ENCODE assay signal across 8 cellular contexts in the genomic region with DNA sequence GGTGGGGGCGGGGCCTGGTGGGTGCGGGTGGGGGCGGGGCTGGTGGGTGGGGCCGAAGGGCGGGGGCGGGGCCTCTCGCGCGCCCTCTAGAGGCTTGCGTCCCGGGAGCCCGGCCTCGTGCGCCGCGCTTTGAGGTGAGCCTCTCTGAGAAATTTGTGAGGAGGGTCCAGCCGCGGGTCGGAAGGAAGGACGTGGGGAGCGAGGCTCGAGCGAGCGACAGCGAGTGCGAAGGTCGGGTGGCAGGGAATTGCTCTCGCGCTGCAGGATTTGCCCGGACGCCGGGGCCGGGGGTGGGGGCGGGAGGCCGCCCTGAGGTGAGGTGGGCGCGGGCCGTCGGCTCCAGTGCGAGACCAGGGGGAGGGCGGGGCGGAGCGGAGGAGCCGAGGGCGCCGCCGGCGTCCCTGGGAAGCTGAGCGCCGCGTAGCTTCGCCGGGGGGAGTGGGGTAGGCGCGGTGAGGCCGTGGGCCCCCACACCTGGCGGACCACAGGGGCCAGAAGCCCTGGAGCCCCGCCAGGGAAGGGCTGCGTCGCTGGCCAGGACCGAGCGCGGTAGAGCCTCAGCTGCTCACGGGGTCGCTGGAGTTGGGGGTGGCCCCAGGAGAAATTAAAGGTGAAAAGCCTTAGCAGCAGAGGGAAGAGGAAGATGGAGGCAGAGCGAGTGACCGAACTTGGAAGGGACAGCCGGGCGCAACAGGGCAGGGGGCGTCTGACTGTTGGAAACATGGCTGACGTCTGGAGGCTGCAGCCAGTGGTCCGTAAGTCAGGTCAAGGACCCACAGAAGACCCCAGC. TPM values are rescaled to one million over a fixed set of nuclear protein-coding genes. Genes with fewer than 3 reads are reported as not detected.
DNase-seq lines count a peak whose midpoint lies in the region; ATAC-seq, FAIRE-seq and TF ChIP-seq lines count a peak whose summit lies in the region.

No MANE protein-coding gene starts in this region.

- peaks cover 13% of the 10 kb centered on the region for H3K4me1 Mint-ChIP-seq in endodermal cell
- peaks cover 39 to 65% (median 61%) of the 10 kb centered on the region in 4 donors for H3K4me1 Mint-ChIP-seq in naive thymus-derived CD8-positive, alpha-beta T cell

- H3K9ac ChIP-seq in endodermal cell (ENCODE audit: extremely low read depth, low read length, poor library complexity, severe bottlenecking) = peak overlapping the region; percentile 51

- peak; percentile 30 for ATAC-seq in GM19351 (IDR thresholded peaks at IDR 0.05; ENCODE audit: unreplicated experiment)
- ATAC-seq in HG03521 (IDR thresholded peaks at IDR 0.05; ENCODE audit: unreplicated experiment) = peak; percentile 32
- peak; percentile 34 to 43 for ATAC-seq in naive thymus-derived CD8-positive, alpha-beta T cell

- peaks cover 75% of the 10 kb centered on the region for H3K36me3 Mint-ChIP-seq in endodermal cell (ENCODE audit: low read depth)
- peaks cover 15 to 25% (median 17%) of the 10 kb centered on the region in 3 donors for H3K36me3 Mint-ChIP-seq in naive thymus-derived CD8-positive, alpha-beta T cell

- peak overlapping the region; percentile 75 for H3K4me3 Mint-ChIP-seq in endodermal cell
- peak overlapping the region; percentile 77 to 99 (median 95) for H3K4me3 Mint-ChIP-seq in naive thymus-derived CD8-positive, alpha-beta T cell

- DNase-seq in D721Med (ENCODE audit: insufficient read length, low spot score) (peak; percentile 35), SJSA1 (ENCODE audit: low read depth in 1 of 2, low spot score in 2 of 2) (peak in 1 of 2 experiments; percentile 40), endodermal cell (no peak), putamen (ENCODE audit: low spot score) (no peak), UCSD-AML1 (lab: John Stamatoyannopoulos, UW; ENCODE audit: unreplicated experiment) (no peak)
- DNase-seq in naive thymus-derived CD8-positive, alpha-beta T cell = peak in 3 of 10 donors; percentile 25 to 62 (median 60)

- TF ChIP-seq CTCF in D721Med (IDR thresholded peaks at IDR 0.05; ENCODE audit: insufficient read depth, missing control alignments) (peak; percentile 36), endodermal cell (conservative IDR thresholded peaks at IDR 0.05) (peak; percentile 67)

- H3K4me1 ChIP-seq in SJSA1 (replicated peaks) = peaks cover 27% of the 10 kb centered on the region
- peaks cover 4% of the 10 kb centered on the region for H3K4me1 ChIP-seq in endodermal cell (ENCODE audit: control insufficient read depth, insufficient read depth, low read length)

- WGBS in endodermal cell (ENCODE audit: insufficient coverage in 1 of 2, insufficient read length in 1 of 2), 2 experiments = 8 to 19% methylated on average over 26 to 65 of the region's 72 CpGs

- POLR2A ChIA-PET in naive thymus-derived CD8-positive, alpha-beta T cell (lab: Charles Lee) = interaction anchor here (1.1 to 1.9 kb wide), 3 partner anchors 11 to 23 kb away, joined by 3 to 6 read pairs (median 3); no protein-coding TSS in a partner anchor

- H3K27me3 Mint-ChIP-seq in endodermal cell (ENCODE audit: insufficient read depth) = peaks cover 11% of the 10 kb centered on the region
- H3K27me3 Mint-ChIP-seq in naive thymus-derived CD8-positive, alpha-beta T cell = no peaks in the 10 kb centered on the region

- H3K27ac ChIP-seq in SJSA1 (no peak overlapping the region), endodermal cell (ENCODE audit: low read depth, low read length) (peak overlapping the region; percentile 70)

- FAIRE-seq in D721Med (lab: Jason Lieb, UNC) = no peak

- H3K9me3 ChIP-seq in SJSA1 (replicated peaks) (0 out of 2 replicates have a peak, but pooled peaks cover 2% of the 10 kb centered on the region), endodermal cell (ENCODE audit: control insufficient read depth, low read length) (peaks cover 40% of the 10 kb centered on the region)

- peak overlapping the region; percentile 95 for H3K27ac Mint-ChIP-seq in endodermal cell
- peak overlapping the region; percentile 81 to 99 (median 97) for H3K27ac Mint-ChIP-seq in naive thymus-derived CD8-positive, alpha-beta T cell

- H3K4me3 ChIP-seq in SJSA1 = peak overlapping the region; percentile 48
- H3K4me3 ChIP-seq in endodermal cell (ENCODE audit: low read length) = peak overlapping the region; percentile 84

- H3K27me3 ChIP-seq in SJSA1 (replicated peaks) (no peaks in the 10 kb centered on the region), endodermal cell (ENCODE audit: control insufficient read depth, insufficient read depth, low read length, poor library complexity, severe bottlenecking) (no peaks in the 10 kb centered on the region)

- H3K36me3 ChIP-seq in SJSA1 (peaks cover 21% of the 10 kb centered on the region), endodermal cell (ENCODE audit: control insufficient read depth, insufficient read depth, low read length) (peaks cover 51% of the 10 kb centered on the region)

- peaks cover 37% of the 10 kb centered on the region for H3K9me3 Mint-ChIP-seq in endodermal cell
- H3K9me3 Mint-ChIP-seq in naive thymus-derived CD8-positive, alpha-beta T cell = peaks cover 0 to 6% (median 0%) of the 10 kb centered on the region in 9 donors

RNA-seq across cellular contexts. Expression of gene LSS, which starts 0.8 kb away (rescaled TPM):
- total RNA-seq in SJSA1 (2014; rRNA removed; shearing (Covaris generic)) = 27.3 and 33.3 TPM in 2 replicates
- 10 to 100 TPM; 56.7 to 85.2 TPM for total RNA-seq in endodermal cell
- polyA plus RNA-seq in endodermal cell (2013, experiment 1 of 2) = 101 TPM
- 100 TPM for polyA plus RNA-seq in endodermal cell (2013, experiment 2 of 2)
- total RNA-seq in naive thymus-derived CD8-positive, alpha-beta T cell = 10 to 100 TPM; 43.6 to 47.6 TPM
- polyA plus RNA-seq in naive thymus-derived CD8-positive, alpha-beta T cell = 10 to 100 TPM; 12.3 to 14.6 (median 14.3) TPM

RNA-seq across cellular contexts. Expression of gene SPATC1L, which starts 45.1 kb away (rescaled TPM):
- total RNA-seq in SJSA1 (2014; rRNA removed; shearing (Covaris generic)) = 4.3 and 7.1 TPM in 2 replicates
- total RNA-seq in endodermal cell = 10 to 100 TPM; 29.5 to 31.9 TPM
- polyA plus RNA-seq in endodermal cell (2013, experiment 1 of 2) = 32.1 TPM
- 33.4 TPM for polyA plus RNA-seq in endodermal cell (2013, experiment 2 of 2)
- 10 to 100 TPM; 11.2 TPM for total RNA-seq in naive thymus-derived CD8-positive, alpha-beta T cell
- polyA plus RNA-seq in naive thymus-derived CD8-positive, alpha-beta T cell = 10 to 100 TPM; 13.0 to 20.5 (median 13.6) TPM

RNA-seq across cellular contexts. Expression of gene MCM3AP, which starts 56.1 kb away (rescaled TPM):
- total RNA-seq in SJSA1 (2014; rRNA removed; shearing (Covaris generic)) = 80.9 and 88.7 TPM in 2 replicates
- 100 to 1,000 TPM; 120 to 161 TPM for total RNA-seq in endodermal cell
- 84.8 TPM for polyA plus RNA-seq in endodermal cell (2013, experiment 1 of 2)
- 76.7 TPM for polyA plus RNA-seq in endodermal cell (2013, experiment 2 of 2)
- total RNA-seq in naive thymus-derived CD8-positive, alpha-beta T cell = 100 to 1,000 TPM; 186 to 187 TPM
- polyA plus RNA-seq in naive thymus-derived CD8-positive, alpha-beta T cell = 10 to 100 TPM; 40.5 to 61.0 (median 41.5) TPM

RNA-seq across cellular contexts. Expression of gene YBEY, which starts 56.8 kb away (rescaled TPM):
- total RNA-seq in SJSA1 (2014; rRNA removed; shearing (Covaris generic)) = 2.7 and 18.4 TPM in 2 replicates
- total RNA-seq in endodermal cell = 10 to 100 TPM; 19.6 to 23.3 TPM
- polyA plus RNA-seq in endodermal cell (2013, experiment 1 of 2) = 40.0 TPM
- 28.0 TPM for polyA plus RNA-seq in endodermal cell (2013, experiment 2 of 2)
- 10 to 100 TPM; 14.8 to 15.6 TPM for total RNA-seq in naive thymus-derived CD8-positive, alpha-beta T cell
- 10 to 100 TPM; 14.2 to 22.2 (median 14.7) TPM for polyA plus RNA-seq in naive thymus-derived CD8-positive, alpha-beta T cell
